Comparison of ENCODE assay signal across 27 cellular contexts in the genomic region with DNA sequence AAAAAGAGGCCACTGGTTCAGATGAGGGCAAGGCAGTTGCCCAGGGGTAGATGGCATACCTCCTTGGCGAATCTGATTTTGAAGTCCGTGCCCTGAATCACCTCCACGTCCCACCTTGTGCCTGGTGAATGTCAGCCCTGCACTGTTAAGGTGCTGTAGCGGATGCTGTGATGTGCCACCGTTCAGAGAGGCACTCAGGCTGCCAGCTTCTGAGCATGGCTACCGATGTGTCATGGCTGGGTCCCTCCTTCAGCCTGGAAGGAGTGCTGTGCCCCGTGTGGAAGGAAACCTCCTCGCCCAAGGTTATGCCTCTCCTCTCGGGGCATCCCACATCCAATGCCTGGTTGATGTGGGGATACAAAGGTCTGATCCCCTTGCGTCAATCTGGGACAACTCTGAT.
"Had no signal": no experiment of that assay in that cellular context is flagged by ENCODE, and none has a peak within 500 bp of the region (broad histone marks: within the 10 kb centered on the region; RNA-seq: fewer than 3 reads in every experiment).

No MANE protein-coding gene starts in this region.

- H3K27me3 Mint-ChIP-seq: activated CD8-positive, alpha-beta memory T cell treated with anti-CD3 and anti-CD28 coated beads, Interleukin-2, amount 10 ng/mL, durations not matched to agents 7 days and 5 days; effector memory CD8-positive, alpha-beta T cell had no signal

- H3K27ac Mint-ChIP-seq: activated CD4-positive, alpha-beta T cell treated with anti-CD3 and anti-CD28 coated beads, Interleukin-2, amount 10 ng/mL, durations not matched to agents 7 days and 5 days; activated CD8-positive, alpha-beta memory T cell treated with anti-CD3 and anti-CD28 coated beads, Interleukin-2, amount 10 ng/mL, durations not matched to agents 7 days and 5 days; activated CD8-positive, alpha-beta T cell treated with anti-CD3 and anti-CD28 coated beads for 36 hours; activated naive CD4-positive, alpha-beta T cell treated with anti-CD3 and anti-CD28 coated beads, Interleukin-2, amount 10 ng/mL, durations not matched to agents 7 days and 5 days; mesothelial cell of epicardium had no signal

- H3K36me3 Mint-ChIP-seq: activated CD8-positive, alpha-beta memory T cell treated with anti-CD3 and anti-CD28 coated beads, Interleukin-2, amount 10 ng/mL, durations not matched to agents 7 days and 5 days; activated naive CD4-positive, alpha-beta T cell treated with anti-CD3 and anti-CD28 coated beads, Interleukin-2, amount 10 ng/mL, durations not matched to agents 7 days and 5 days; mesothelial cell of epicardium had no signal

- DNase-seq: activated CD4-positive, alpha-beta T cell treated with anti-CD3 and anti-CD28 coated beads, Interleukin-2, amount 10 ng/mL, durations not matched to agents 7 days and 5 days; activated CD8-positive, alpha-beta memory T cell treated with anti-CD3 and anti-CD28 coated beads, Interleukin-2, amount 10 ng/mL, durations not matched to agents 7 days and 5 days; activated CD8-positive, alpha-beta T cell treated with anti-CD3 and anti-CD28 coated beads for 36 hours; activated effector memory CD4-positive, alpha-beta T cell treated with anti-CD3 and anti-CD28 coated beads, Interleukin-2, amount 50 U/mL, for 16 hours; activated naive CD4-positive, alpha-beta T cell treated with anti-CD3 and anti-CD28 coated beads, Interleukin-2, amount 10 ng/mL, durations not matched to agents 7 days and 5 days; activated T-cell treated with anti-CD3 and anti-CD28 coated beads for 4 hours; amygdala; colonic mucosa; dorsolateral prefrontal cortex; effector memory CD8-positive, alpha-beta T cell; hippocampal formation; kidney glomerular epithelial cell; left ventricle myocardium inferior; naive thymus-derived CD8-positive, alpha-beta T cell; ovary; spleen; stimulated activated CD4-positive, alpha-beta T cell treated with anti-CD3 and anti-CD28 coated beads, Interleukin-4, amount 100 ng/mL, for 1 hour; stimulated activated naive CD8-positive, alpha-beta T cell treated with anti-CD3 and anti-CD28 coated beads, Interleukin-15, amount 100 ng/mL, for 72 hours; transverse colon; uterus had no signal

- H3K36me3 ChIP-seq: colonic mucosa, esophagus muscularis mucosa, left ventricle myocardium inferior, neutrophil, ovary, prostate gland, right atrium auricular region, suprapubic skin, transverse colon, uterus had no signal

- H3K27me3 ChIP-seq: colonic mucosa, dorsolateral prefrontal cortex, esophagus muscularis mucosa, neutrophil, ovary, right atrium auricular region, spleen, suprapubic skin, transverse colon, uterus had no signal

- H3K9me3 Mint-ChIP-seq: activated CD8-positive, alpha-beta T cell treated with anti-CD3 and anti-CD28 coated beads for 36 hours; activated naive CD4-positive, alpha-beta T cell treated with anti-CD3 and anti-CD28 coated beads, Interleukin-2, amount 10 ng/mL, durations not matched to agents 7 days and 5 days; effector memory CD8-positive, alpha-beta T cell had no signal

- H3K4me3 ChIP-seq: colonic mucosa, esophagus muscularis mucosa, left ventricle myocardium inferior, ovary, prostate gland, right atrium auricular region, spleen, suprapubic skin, transverse colon, uterus had no signal

- ATAC-seq: activated CD4-positive, CD25-positive, alpha-beta regulatory T cell treated with anti-CD3 and anti-CD28 coated beads, Interleukin-2, amount 50 U/mL, for 24 hours; activated CD8-positive, alpha-beta memory T cell treated with anti-CD3 and anti-CD28 coated beads, Interleukin-2, amount 10 ng/mL, durations not matched to agents 7 days and 5 days; activated CD8-positive, alpha-beta T cell treated with anti-CD3 and anti-CD28 coated beads for 36 hours; effector memory CD8-positive, alpha-beta T cell; naive thymus-derived CD8-positive, alpha-beta T cell; stimulated activated naive CD8-positive, alpha-beta T cell treated with anti-CD3 and anti-CD28 coated beads, Interleukin-15, amount 100 ng/mL, for 72 hours had no signal

- H3K4me1 Mint-ChIP-seq: activated CD4-positive, alpha-beta T cell treated with anti-CD3 and anti-CD28 coated beads, Interleukin-2, amount 10 ng/mL, durations not matched to agents 7 days and 5 days; activated naive CD4-positive, alpha-beta T cell treated with anti-CD3 and anti-CD28 coated beads, Interleukin-2, amount 10 ng/mL, durations not matched to agents 7 days and 5 days; mesothelial cell of epicardium; stimulated activated naive CD8-positive, alpha-beta T cell treated with anti-CD3 and anti-CD28 coated beads, Interleukin-15, amount 100 ng/mL, for 72 hours had no signal

- H3K27ac ChIP-seq: colonic mucosa, dorsolateral prefrontal cortex, esophagus muscularis mucosa, left ventricle myocardium inferior, neutrophil, ovary, prostate gland, right atrium auricular region, spleen, suprapubic skin, transverse colon, uterus had no signal

- H3K9me3 ChIP-seq: colonic mucosa, esophagus muscularis mucosa, neutrophil, ovary, prostate gland, suprapubic skin, transverse colon, uterus had no signal

- H3K4me3 Mint-ChIP-seq: activated CD4-positive, alpha-beta T cell treated with anti-CD3 and anti-CD28 coated beads, Interleukin-2, amount 10 ng/mL, durations not matched to agents 7 days and 5 days; activated CD8-positive, alpha-beta memory T cell treated with anti-CD3 and anti-CD28 coated beads, Interleukin-2, amount 10 ng/mL, durations not matched to agents 7 days and 5 days; activated CD8-positive, alpha-beta T cell treated with anti-CD3 and anti-CD28 coated beads for 36 hours; activated naive CD4-positive, alpha-beta T cell treated with anti-CD3 and anti-CD28 coated beads, Interleukin-2, amount 10 ng/mL, durations not matched to agents 7 days and 5 days; effector memory CD8-positive, alpha-beta T cell; mesothelial cell of epicardium; naive thymus-derived CD8-positive, alpha-beta T cell; stimulated activated naive CD8-positive, alpha-beta T cell treated with anti-CD3 and anti-CD28 coated beads, Interleukin-15, amount 100 ng/mL, for 72 hours had no signal
